ENCODE assay signal across 7 cellular contexts in the genomic region with DNA sequence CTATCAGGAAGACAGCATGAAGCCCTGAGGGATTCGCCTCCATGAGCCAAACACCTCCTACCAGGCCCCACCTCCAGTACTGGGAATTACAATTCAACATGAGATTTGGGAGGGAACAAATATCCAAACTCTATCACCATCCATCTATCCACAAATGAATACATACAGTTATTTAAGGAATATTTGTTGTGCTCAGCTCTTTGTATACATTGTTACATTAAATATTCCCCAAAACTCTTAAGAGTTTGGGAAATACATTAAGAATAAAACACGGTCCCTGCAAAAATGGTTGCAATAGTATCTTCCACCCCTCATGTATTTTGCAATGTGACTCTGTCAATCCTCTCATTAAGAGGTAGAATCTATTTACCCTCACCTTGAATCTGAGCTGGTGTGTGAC.
"Had no signal": no experiment of that assay in that cellular context is flagged by ENCODE, and none has a peak within 500 bp of the region (broad histone marks: within the 10 kb centered on the region; RNA-seq: fewer than 3 reads in every experiment).

No MANE protein-coding gene starts in this region.

- H3K9ac ChIP-seq: KMS-11 had no signal

- H3K27ac ChIP-seq: HL-60, KMS-11 had no signal

- FAIRE-seq: HepG2, HTR-8/SVneo had no signal

- ATAC-seq: HepG2 had no signal

- DNase-seq: IMR-90, KBM-7, KG1 had no signal

- H3K4me2 ChIP-seq: KMS-11 had no signal
